ENCODE assay signal across 38 cellular contexts in the genomic region with DNA sequence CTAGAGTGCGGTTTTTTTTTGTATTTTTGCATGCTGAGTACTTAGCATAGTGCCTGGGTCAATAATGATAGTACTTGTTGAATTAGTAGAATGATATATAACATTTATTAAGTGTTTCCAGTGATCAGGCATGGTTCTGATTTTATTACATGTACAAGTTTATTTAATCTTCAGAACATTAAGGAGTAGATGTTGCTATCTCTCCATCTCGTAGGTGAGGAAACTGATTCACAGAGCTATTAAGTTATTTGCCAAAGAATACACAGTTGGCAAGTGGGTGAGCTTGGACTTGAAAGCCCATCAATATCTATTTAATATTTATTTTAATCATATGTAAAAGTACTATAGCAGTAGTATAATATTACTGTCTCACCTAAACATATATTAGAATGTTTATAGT.
"Had no signal": no experiment of that assay in that cellular context is flagged by ENCODE, and none has a peak within 500 bp of the region (broad histone marks: within the 10 kb centered on the region; RNA-seq: fewer than 3 reads in every experiment).

No MANE protein-coding gene starts in this region.

- H3K27ac Mint-ChIP-seq: activated naive CD4-positive, alpha-beta T cell treated with anti-CD3 and anti-CD28 coated beads for 36 hours; activated naive CD4-positive, alpha-beta T cell treated with anti-CD3 and anti-CD28 coated beads, Interleukin-2, amount 10 ng/mL, durations not matched to agents 7 days and 5 days; activated naive CD4-positive, alpha-beta T cell treated with anti-CD3 and anti-CD28 coated beads, Interleukin-2, amount 50 U/mL, for 24 hours; activated naive CD4-positive, alpha-beta T cell treated with anti-CD3 and anti-CD28 coated beads, Interleukin-2, amount 50 U/mL, for 72 hours; activated naive CD8-positive, alpha-beta T cell; activated naive CD8-positive, alpha-beta T cell treated with anti-CD3 and anti-CD28 coated beads for 36 hours; activated naive CD8-positive, alpha-beta T cell treated with anti-CD3 and anti-CD28 coated beads, Interleukin-2, amount 10 ng/mL, durations not matched to agents 7 days and 5 days; activated naive CD8-positive, alpha-beta T cell treated with anti-CD3 and anti-CD28 coated beads, Interleukin-2, amount 50 U/mL, for 24 hours; activated T-cell treated with anti-CD3 and anti-CD28 coated beads, Interleukin-2, amount 50 U/mL, for 24 hours; activated T-cell treated with anti-CD3 and anti-CD28 coated beads, Interleukin-2, amount 50 U/mL, for 72 hours; activated T-helper 1 cell treated with anti-CD3 and anti-CD28 coated beads, Interleukin-12 subunit alpha, Interleukin-12 subunit beta, Interleukin-2, Interleukin-4 antibody, amounts not matched to agents 30 ng/mL and 10 ng/mL and 1 ng/mL, durations not matched to agents 14 hours and 24 hours and 36 hours; activated T-helper 17 cell treated with anti-CD3 and anti-CD28 coated beads, Interleukin-2, amount 50 U/mL, for 72 hours; activated T-helper 2 cell treated with anti-CD3 and anti-CD28 coated beads, Interferon-gamma antibody, Interleukin-2, Interleukin-4, amounts not matched to agents 10 μg/mL and 5 μg/mL and 100 μg/mL, durations not matched to agents 14 hours and 24 hours and 36 hours; brain had no signal

- H3K27me3 Mint-ChIP-seq: activated T-cell treated with anti-CD3 and anti-CD28 coated beads, Interleukin-2, amount 50 U/mL, for 24 hours; central memory CD8-positive, alpha-beta T cell had no signal

- H3K4me1 ChIP-seq: adrenal gland, ascending aorta, body of pancreas, breast epithelium had no signal

- H3K36me3 ChIP-seq: adrenal gland, ascending aorta, brain microvascular endothelial cell, breast epithelium, cardiac muscle cell had no signal

- H3K9me3 Mint-ChIP-seq: activated naive CD4-positive, alpha-beta T cell treated with anti-CD3 and anti-CD28 coated beads for 36 hours; activated naive CD4-positive, alpha-beta T cell treated with anti-CD3 and anti-CD28 coated beads, Interleukin-2, amount 10 ng/mL, durations not matched to agents 7 days and 5 days; activated naive CD4-positive, alpha-beta T cell treated with anti-CD3 and anti-CD28 coated beads, Interleukin-2, amount 50 U/mL, for 24 hours; activated naive CD4-positive, alpha-beta T cell treated with anti-CD3 and anti-CD28 coated beads, Interleukin-2, amount 50 U/mL, for 72 hours; activated naive CD8-positive, alpha-beta T cell treated with anti-CD3 and anti-CD28 coated beads for 36 hours; activated naive CD8-positive, alpha-beta T cell treated with anti-CD3 and anti-CD28 coated beads, Interleukin-2, amount 50 U/mL, for 24 hours; activated T-cell treated with anti-CD3 and anti-CD28 coated beads, Interleukin-2, amount 50 U/mL, for 24 hours; activated T-cell treated with anti-CD3 and anti-CD28 coated beads, Interleukin-2, amount 50 U/mL, for 4 hours; activated T-helper 1 cell treated with anti-CD3 and anti-CD28 coated beads, Interleukin-12 subunit alpha, Interleukin-12 subunit beta, Interleukin-2, Interleukin-4 antibody, amounts not matched to agents 30 ng/mL and 10 ng/mL and 1 ng/mL, durations not matched to agents 14 hours and 24 hours and 36 hours; activated T-helper 17 cell treated with anti-CD3 and anti-CD28 coated beads, Interleukin-2, amount 50 U/mL, for 72 hours; activated T-helper 2 cell treated with anti-CD3 and anti-CD28 coated beads, Interferon-gamma antibody, Interleukin-2, Interleukin-4, amounts not matched to agents 10 μg/mL and 5 μg/mL and 100 μg/mL, durations not matched to agents 14 hours and 24 hours and 36 hours had no signal

- DNase-seq: activated effector memory CD4-positive, alpha-beta T cell treated with anti-CD3 and anti-CD28 coated beads, Interleukin-2, amount 50 U/mL, for 16 hours; activated effector memory CD4-positive, alpha-beta T cell treated with Interleukin-2 at 50 U/mL for 16 hours; activated gamma-delta T cell; activated gamma-delta T cell treated with Interleukin-2 at 50 U/mL for 16 hours; activated naive CD4-positive, alpha-beta T cell; activated naive CD4-positive, alpha-beta T cell treated with anti-CD3 and anti-CD28 coated beads for 36 hours; activated naive CD4-positive, alpha-beta T cell treated with anti-CD3 and anti-CD28 coated beads, Interleukin-2, amount 10 ng/mL, durations not matched to agents 7 days and 5 days; activated naive CD4-positive, alpha-beta T cell treated with anti-CD3 and anti-CD28 coated beads, Interleukin-2, amount 50 U/mL, for 16 hours; activated naive CD4-positive, alpha-beta T cell treated with Interleukin-2 at 50 U/mL for 16 hours; activated naive CD8-positive, alpha-beta T cell treated with anti-CD3 and anti-CD28 coated beads for 36 hours; activated naive CD8-positive, alpha-beta T cell treated with anti-CD3 and anti-CD28 coated beads, Interleukin-2, amount 10 ng/mL, durations not matched to agents 7 days and 5 days; activated naive CD8-positive, alpha-beta T cell treated with anti-CD3 and anti-CD28 coated beads, Interleukin-2, amount 50 U/mL, for 24 hours; activated T-cell treated with anti-CD3 and anti-CD28 coated beads, Interleukin-2, amount 50 U/mL, for 1 hour; activated T-cell treated with anti-CD3 and anti-CD28 coated beads, Interleukin-2, amount 50 U/mL, for 24 hours; activated T-cell treated with anti-CD3 and anti-CD28 coated beads, Interleukin-2, amount 50 U/mL, for 4 hours; activated T-cell treated with anti-CD3 and anti-CD28 coated beads, Interleukin-2, amount 50 U/mL, for 48 hours; activated T-cell treated with anti-CD3 and anti-CD28 coated beads, Interleukin-2, amount 50 U/mL, for 72 hours; adrenal gland; amniotic stem cell; amygdala; anterior cingulate cortex; aorta; body of pancreas; brain microvascular endothelial cell; caudate nucleus; central memory CD4-positive, alpha-beta T cell; cerebellar nuclear complex had no signal

- H3K4me3 ChIP-seq: adrenal gland, ascending aorta, body of pancreas, breast epithelium, cardiac muscle cell had no signal

- H3K4me3 Mint-ChIP-seq: activated naive CD4-positive, alpha-beta T cell treated with anti-CD3 and anti-CD28 coated beads for 36 hours; activated naive CD4-positive, alpha-beta T cell treated with anti-CD3 and anti-CD28 coated beads, Interleukin-2, amount 10 ng/mL, durations not matched to agents 7 days and 5 days; activated naive CD4-positive, alpha-beta T cell treated with anti-CD3 and anti-CD28 coated beads, Interleukin-2, amount 50 U/mL, for 24 hours; activated naive CD8-positive, alpha-beta T cell; activated naive CD8-positive, alpha-beta T cell treated with anti-CD3 and anti-CD28 coated beads for 36 hours; activated naive CD8-positive, alpha-beta T cell treated with anti-CD3 and anti-CD28 coated beads, Interleukin-2, amount 10 ng/mL, durations not matched to agents 7 days and 5 days; activated naive CD8-positive, alpha-beta T cell treated with anti-CD3 and anti-CD28 coated beads, Interleukin-2, amount 50 U/mL, for 24 hours; activated T-cell treated with anti-CD3 and anti-CD28 coated beads, Interleukin-2, amount 50 U/mL, for 24 hours; activated T-cell treated with anti-CD3 and anti-CD28 coated beads, Interleukin-2, amount 50 U/mL, for 4 hours; activated T-cell treated with anti-CD3 and anti-CD28 coated beads, Interleukin-2, amount 50 U/mL, for 72 hours; activated T-helper 1 cell treated with anti-CD3 and anti-CD28 coated beads, Interleukin-12 subunit alpha, Interleukin-12 subunit beta, Interleukin-2, Interleukin-4 antibody, amounts not matched to agents 30 ng/mL and 10 ng/mL and 1 ng/mL, durations not matched to agents 14 hours and 24 hours and 36 hours; activated T-helper 17 cell treated with anti-CD3 and anti-CD28 coated beads, Interleukin-2, amount 50 U/mL, for 72 hours; brain; central memory CD8-positive, alpha-beta T cell had no signal

- H3K4me1 Mint-ChIP-seq: activated naive CD4-positive, alpha-beta T cell treated with anti-CD3 and anti-CD28 coated beads, Interleukin-2, amount 10 ng/mL, durations not matched to agents 7 days and 5 days; activated naive CD4-positive, alpha-beta T cell treated with anti-CD3 and anti-CD28 coated beads, Interleukin-2, amount 50 U/mL, for 24 hours; activated naive CD8-positive, alpha-beta T cell treated with anti-CD3 and anti-CD28 coated beads for 36 hours; activated naive CD8-positive, alpha-beta T cell treated with anti-CD3 and anti-CD28 coated beads, Interleukin-2, amount 10 ng/mL, durations not matched to agents 7 days and 5 days; activated naive CD8-positive, alpha-beta T cell treated with anti-CD3 and anti-CD28 coated beads, Interleukin-2, amount 50 U/mL, for 24 hours; central memory CD8-positive, alpha-beta T cell had no signal

- H3K36me3 Mint-ChIP-seq: activated naive CD4-positive, alpha-beta T cell treated with anti-CD3 and anti-CD28 coated beads, Interleukin-2, amount 10 ng/mL, durations not matched to agents 7 days and 5 days; activated naive CD4-positive, alpha-beta T cell treated with anti-CD3 and anti-CD28 coated beads, Interleukin-2, amount 50 U/mL, for 24 hours; activated naive CD4-positive, alpha-beta T cell treated with anti-CD3 and anti-CD28 coated beads, Interleukin-2, amount 50 U/mL, for 72 hours; activated naive CD8-positive, alpha-beta T cell; activated naive CD8-positive, alpha-beta T cell treated with anti-CD3 and anti-CD28 coated beads for 36 hours; activated naive CD8-positive, alpha-beta T cell treated with anti-CD3 and anti-CD28 coated beads, Interleukin-2, amount 10 ng/mL, durations not matched to agents 7 days and 5 days; brain had no signal

- H3K27ac ChIP-seq: adrenal gland, ascending aorta, body of pancreas, brain microvascular endothelial cell, breast epithelium, cardiac muscle cell had no signal

- H3K27me3 ChIP-seq: ascending aorta, brain microvascular endothelial cell, breast epithelium, cardiac muscle cell had no signal

- H3K9me3 ChIP-seq: adrenal gland, ascending aorta, body of pancreas, breast epithelium had no signal
